10 cellular contexts compared by ENCODE assay signal in genomic region chr7:113134025-113134424, GRCh38. TPM values are rescaled to one million over a fixed set of nuclear protein-coding genes. Genes with fewer than 3 reads are reported as not detected.
"Had no signal": no experiment of that assay in that cellular context is flagged by ENCODE, and none has a peak within 500 bp of the region (broad histone marks: within the 10 kb centered on the region; RNA-seq: fewer than 3 reads in every experiment).

No MANE protein-coding gene starts in this region.

- DNase-seq: GOT3, H7, H9, HCEC 1CT, HFFc6 had no signal

- H3K36me3 ChIP-seq: HAP-1 had no signal

- H3K4me3 ChIP-seq: GM23338, HAP-1 had no signal

- H3K4me1 ChIP-seq: HAP-1 had no signal

- H3K9me3 ChIP-seq: HAP-1 had no signal

- ATAC-seq: GM23338, HCT116 had no signal

- FAIRE-seq: H1, H54 had no signal

- H2AFZ ChIP-seq: GM23338 had no signal

- H3K4me2 ChIP-seq: GM23338 had no signal

RNA-seq across cellular contexts. Expression of gene GPR85, which starts 47.4 kb away (rescaled TPM):
- total RNA-seq: H9 had no signal
